ENCODE assay signal across 15 cellular contexts in genomic region chr5:126373621-126374416, GRCh38. TPM values are rescaled to one million over a fixed set of nuclear protein-coding genes. Genes with fewer than 3 reads are reported as not detected.
DNase-seq lines count a peak whose midpoint lies in the region; ATAC-seq and TF ChIP-seq lines count a peak whose summit lies in the region.
"Had no signal": no experiment of that assay in that cellular context is flagged by ENCODE, and none has a peak within 500 bp of the region (broad histone marks: within the 10 kb centered on the region; RNA-seq: fewer than 3 reads in every experiment).

No MANE protein-coding gene starts in this region.

- intact Hi-C loops in CD4-positive, alpha-beta T cell (cut with DNase I, micrococcal nuclease) = loop anchor here in 1 of 2 experiments (5.0 to 10.0 kb wide), 2 partner anchors 51 to 73 kb away; partner anchors contain the start of gene GRAMD2B
- intact Hi-C loops in activated CD8-positive, alpha-beta T cell treated with anti-CD3 and anti-CD28 coated beads for 36 hours (cut with micrococcal nuclease) = no loop called here

- no peak for TF ChIP-seq CTCF in CD4-positive, alpha-beta T cell (IDR thresholded peaks at IDR 0.05)
- TF ChIP-seq CTCF in GM23338 (conservative IDR thresholded peaks at IDR 0.05; ENCODE audit: low read depth in 2 of 2) (no peak), liver (IDR thresholded peaks at IDR 0.05; ENCODE audit: low read depth, low read length, missing input control) (no peak)
- no peak for TF ChIP-seq CTCF in activated CD8-positive, alpha-beta T cell treated with anti-CD3 and anti-CD28 coated beads for 36 hours (IDR thresholded peaks at IDR 0.05)

- H3K79me2 ChIP-seq in GM23338 (replicated peaks; ENCODE audit: insufficient read depth) = no peaks in the 10 kb centered on the region

- no peaks in the 10 kb centered on the region for H3K36me3 Mint-ChIP-seq in CD4-positive, alpha-beta T cell (ENCODE audit: low read depth)
- no peaks in the 10 kb centered on the region for H3K36me3 Mint-ChIP-seq in GM23338 (ENCODE audit: low read depth)
- H3K36me3 Mint-ChIP-seq in activated CD8-positive, alpha-beta T cell treated with anti-CD3 and anti-CD28 coated beads for 36 hours (ENCODE audit: low read depth) = no peaks in the 10 kb centered on the region
- H3K36me3 Mint-ChIP-seq: WTC11 had no signal

- H3K4me3 ChIP-seq in GM23338 (no peak overlapping the region), liver (ENCODE audit: low read depth in 1 of 3, low read length in 3 of 3) (peak overlapping the region; percentile 30 to 67 (median 65))
- H3K4me3 ChIP-seq: upper lobe of right lung had no signal

- CTCF ChIA-PET in CD4-positive, alpha-beta T cell (lab: Charles Lee) = interaction anchor here (1.2 kb wide), 1 partner anchor 126 kb away, joined by 3 read pairs; no protein-coding TSS in a partner anchor
- CTCF ChIA-PET in activated CD8-positive, alpha-beta T cell treated with anti-CD3 and anti-CD28 coated beads for 36 hours (lab: Charles Lee) = interaction anchor here (1.8 kb wide), 1 partner anchor 126 kb away, joined by 9 read pairs; no protein-coding TSS in a partner anchor

- peak overlapping the region; percentile 67 for H3K27ac Mint-ChIP-seq in CD4-positive, alpha-beta T cell
- no peak overlapping the region for H3K27ac Mint-ChIP-seq in GM23338
- H3K27ac Mint-ChIP-seq in activated CD8-positive, alpha-beta T cell treated with anti-CD3 and anti-CD28 coated beads for 36 hours = peak overlapping the region; percentile 21
- H3K27ac Mint-ChIP-seq: WTC11 had no signal

- H3K27ac ChIP-seq in CD4-positive, alpha-beta T cell (ENCODE audit: low read depth, low read length) = no peak overlapping the region
- H3K27ac ChIP-seq in GM23338 (ENCODE audit: low read depth) (no peak overlapping the region), liver (ENCODE audit: low read depth in 1 of 2, low read length in 2 of 2) (peak overlapping the region; percentile 39 to 75)
- H3K27ac ChIP-seq: upper lobe of right lung had no signal

- no peaks in the 10 kb centered on the region for H3K9me3 Mint-ChIP-seq in CD4-positive, alpha-beta T cell
- H3K9me3 Mint-ChIP-seq in GM23338 = no peaks in the 10 kb centered on the region
- no peaks in the 10 kb centered on the region for H3K9me3 Mint-ChIP-seq in activated CD8-positive, alpha-beta T cell treated with anti-CD3 and anti-CD28 coated beads for 36 hours
- H3K9me3 Mint-ChIP-seq: WTC11 had no signal

- peak; percentile 93 for ATAC-seq in CD4-positive, alpha-beta T cell (ENCODE audit: poor library complexity)
- ATAC-seq in GM23338 (no peak), HG02571 (IDR thresholded peaks at IDR 0.05; ENCODE audit: unreplicated experiment) (no peak), GM21576 (IDR thresholded peaks at IDR 0.05; ENCODE audit: unreplicated experiment) (no peak)
- peak; percentile 83 for ATAC-seq in activated CD8-positive, alpha-beta T cell treated with anti-CD3 and anti-CD28 coated beads for 36 hours
- ATAC-seq: upper lobe of right lung, WTC11 had no signal

- H3K4me3 Mint-ChIP-seq in CD4-positive, alpha-beta T cell = no peak overlapping the region
- no peak overlapping the region for H3K4me3 Mint-ChIP-seq in GM23338
- no peak overlapping the region for H3K4me3 Mint-ChIP-seq in activated CD8-positive, alpha-beta T cell treated with anti-CD3 and anti-CD28 coated beads for 36 hours
- H3K4me3 Mint-ChIP-seq: WTC11 had no signal

- peaks cover 17% of the 10 kb centered on the region for H3K4me1 Mint-ChIP-seq in CD4-positive, alpha-beta T cell (ENCODE audit: low read depth)
- H3K4me1 Mint-ChIP-seq in GM23338 = peaks cover 44% of the 10 kb centered on the region
- H3K4me1 Mint-ChIP-seq in activated CD8-positive, alpha-beta T cell treated with anti-CD3 and anti-CD28 coated beads for 36 hours (ENCODE audit: low read depth) = peaks cover 16% of the 10 kb centered on the region

- peak in 1 of 2 donors; percentile 33 for TF ChIP-seq RAD21 in liver (IDR thresholded peaks at IDR 0.05)

- peak overlapping the region; percentile 43 for H3K9ac ChIP-seq in liver (ENCODE audit: low read depth in 1 of 2, low read length in 2 of 2)

- H3K4me2 ChIP-seq in GM23338 = peak overlapping the region; percentile 56

- no peaks in the 10 kb centered on the region for H3K9me2 ChIP-seq in GM23338 (ENCODE audit: insufficient read depth)

- no peaks in the 10 kb centered on the region for H3K27me3 Mint-ChIP-seq in CD4-positive, alpha-beta T cell
- H3K27me3 Mint-ChIP-seq in GM23338 (ENCODE audit: insufficient read depth, low read depth, poor library complexity) = peaks cover 1% of the 10 kb centered on the region
- no peaks in the 10 kb centered on the region for H3K27me3 Mint-ChIP-seq in activated CD8-positive, alpha-beta T cell treated with anti-CD3 and anti-CD28 coated beads for 36 hours

- peaks cover 52% of the 10 kb centered on the region for H3K4me1 ChIP-seq in GM23338 (ENCODE audit: insufficient read depth)
- peaks cover 4 to 42% (median 24%) of the 10 kb centered on the region in 4 donors for H3K4me1 ChIP-seq in liver (ENCODE audit: control insufficient read depth in 4 of 4, insufficient read depth in 4 of 4, low read length in 3 of 4)
- H3K4me1 ChIP-seq: upper lobe of right lung had no signal

- no peaks in the 10 kb centered on the region for H4K20me1 ChIP-seq in GM23338 (replicated peaks; ENCODE audit: insufficient read depth)

- H2AFZ ChIP-seq in GM23338 = no peak overlapping the region

- H3K27me3 ChIP-seq in CD4-positive, alpha-beta T cell (ENCODE audit: control insufficient read depth, insufficient read depth, low read length) = no peaks in the 10 kb centered on the region
- H3K27me3 ChIP-seq in GM23338 (ENCODE audit: insufficient read depth) (no peaks in the 10 kb centered on the region), liver (ENCODE audit: control insufficient read depth in 4 of 4, insufficient read depth in 4 of 4, low read length in 3 of 4) (no peaks in the 10 kb centered on the region)
- H3K27me3 ChIP-seq: upper lobe of right lung had no signal

- no peaks in the 10 kb centered on the region for H3K36me3 ChIP-seq in GM23338 (ENCODE audit: insufficient read depth)
- H3K36me3 ChIP-seq in liver (ENCODE audit: control insufficient read depth in 4 of 4, insufficient read depth in 3 of 4, low read depth in 1 of 4, low read length in 3 of 4) = peaks cover 0 to 2% (median 0%) of the 10 kb centered on the region in 4 donors
- H3K36me3 ChIP-seq: upper lobe of right lung had no signal

- POLR2A ChIA-PET in CD4-positive, alpha-beta T cell (lab: Charles Lee) = interaction anchor here (0.7 kb wide), 1 partner anchor 381 kb away, joined by 3 read pairs; no protein-coding TSS in a partner anchor
- POLR2A ChIA-PET in activated CD8-positive, alpha-beta T cell treated with anti-CD3 and anti-CD28 coated beads for 36 hours (lab: Charles Lee) = no interaction called here

- H3K9me3 ChIP-seq in CD4-positive, alpha-beta T cell (ENCODE audit: control insufficient read depth, low read length) = no peaks in the 10 kb centered on the region
- no peaks in the 10 kb centered on the region for H3K9me3 ChIP-seq in liver (ENCODE audit: control insufficient read depth in 4 of 4, low read length in 3 of 4)
- H3K9me3 ChIP-seq: Caco-2, upper lobe of right lung had no signal

- WGBS in liver = 26% methylated on average over 4 of the region's 4 CpGs

- DNase-seq in CD4-positive, alpha-beta T cell = no peak
- no peak for DNase-seq in GM23338 (ENCODE audit: low spot score)
- peak; percentile 15 for DNase-seq in activated CD8-positive, alpha-beta T cell treated with anti-CD3 and anti-CD28 coated beads for 36 hours
- DNase-seq in AG08396 (ENCODE audit: low spot score) = no peak
- no peak for DNase-seq in NCI-H187 (lab: John Stamatoyannopoulos, UW)
- DNase-seq: anterior cingulate cortex; Caco-2; foreskin fibroblast; NK-92 treated with Interleukin-12 subunit alpha and Interleukin-12 subunit beta, amount 100 ng/mL, for 24 hours; stimulated activated CD4-positive, alpha-beta T cell treated with anti-CD3 and anti-CD28 coated beads, Interleukin-4, amount 100 ng/mL, for 1 hour; upper lobe of right lung had no signal

- no peaks in the 10 kb centered on the region for H3F3A ChIP-seq in GM23338 (replicated peaks; ENCODE audit: low read depth)

TF ChIP-seq in GM23338, 12 proteins besides CTCF, POLR2A, EP300 and RAD21:
- TF ChIP-seq EZH2phosphoT487 (IDR thresholded peaks at IDR 0.05; ENCODE audit: unreplicated experiment) = no peak
- no peak for TF ChIP-seq JUNB (IDR thresholded peaks at IDR 0.05; ENCODE audit: unreplicated experiment)
- no peak for TF ChIP-seq ZNF331 (CRISPR knock-in tag; IDR thresholded peaks at IDR 0.05; ENCODE audit: low read depth)
- no peak for TF ChIP-seq POLR2AphosphoS5 (IDR thresholded peaks at IDR 0.05; ENCODE audit: low read depth)
- TF ChIP-seq STAT1 (IDR thresholded peaks at IDR 0.05; ENCODE audit: unreplicated experiment) = no peak
- TF ChIP-seq EZH2 (IDR thresholded peaks at IDR 0.05; ENCODE audit: low read depth, unreplicated experiment) = no peak
TF ChIP-seq in GM23338: peak in this region for 0.

TF ChIP-seq in liver, 16 proteins besides CTCF, POLR2A, EP300 and RAD21:
- TF ChIP-seq SP1 (IDR thresholded peaks at IDR 0.05) (peak; percentile 7), RXRA (IDR thresholded peaks at IDR 0.05) (peak in 1 of 2 donors; percentile 10), YY1 (IDR thresholded peaks at IDR 0.05) (peak; percentile 45), HNF4A (conservative IDR thresholded peaks at IDR 0.05) (peak in 1 of 2 donors; percentile 35), GABPA (IDR thresholded peaks at IDR 0.05 in 1 of 2, conservative IDR thresholded peaks at IDR 0.05 in 1 of 2) (no peak)

RNA-seq across cellular contexts. Expression of gene GRAMD2B, which starts 49.4 kb away (rescaled TPM):
- total RNA-seq in CD4-positive, alpha-beta T cell = 1 to 10 TPM; 7.2 to 9.4 TPM
- total RNA-seq in GM23338 (2014; rRNA removed; shearing (Covaris generic)) = 14.9 and 16.9 TPM in 2 replicates
- polyA plus RNA-seq in GM23338 (2016; fragmentation: Nextera tagmentation; extraction: Ambion mirVana) (9.7 and 10.7 TPM in 2 replicates), liver (10 to 100 TPM in 1 of 2 donors, 1 to 10 TPM in 1; 6.5 to 16.2 TPM)
- 1 to 10 TPM; 8.0 to 8.4 TPM for total RNA-seq in activated CD8-positive, alpha-beta T cell treated with anti-CD3 and anti-CD28 coated beads for 36 hours
- 10 to 100 TPM; 10.8 to 24.1 TPM for total RNA-seq in liver

Comparison
In these comparisons a context has a peak if more than half of its experiments do, and no peak if none do; other contexts are left out.
1. ATAC-seq: peak in CD4-positive, alpha-beta T cell (single experiment) and activated CD8-positive, alpha-beta T cell treated with anti-CD3 and anti-CD28 coated beads for 36 hours (single experiment); none in GM23338 (single experiment), HG02571 (single experiment) and GM21576 (single experiment).
2. H3K27ac ChIP-seq: peak in liver (2 of 2); none in CD4-positive, alpha-beta T cell (single experiment) and GM23338 (single experiment).